ENCODE assay signal across 28 cellular contexts in genomic region chr20:62344782-62345181, GRCh38. TPM values are rescaled to one million over a fixed set of nuclear protein-coding genes. Genes with fewer than 3 reads are reported as not detected.
A peak's percentile ranks its signal among the peaks of the same experiment; 100 is the strongest.
DNase-seq lines count a peak whose midpoint lies in the region; TF ChIP-seq lines count a peak whose summit lies in the region.
"Had no signal": no experiment of that assay in that cellular context is flagged by ENCODE, and none has a peak within 500 bp of the region (broad histone marks: within the 10 kb centered on the region; RNA-seq: fewer than 3 reads in every experiment).

No MANE protein-coding gene starts in this region.

- H4K20me1 ChIP-seq in DOHH2 (ENCODE audit: control insufficient read depth, insufficient read depth, low read depth, low read length), result no peaks in the 10 kb centered on the region

- H3K4me2 ChIP-seq in DOHH2 (ENCODE audit: low read length), result peak overlapping the region; percentile 27
- H3K4me2 ChIP-seq: A549 had no signal

- no peaks in the 10 kb centered on the region for H3K9me2 ChIP-seq in DOHH2 (replicated peaks; ENCODE audit: control insufficient read depth, low read length)

- H3K27ac ChIP-seq in AG04450 (ENCODE audit: low read depth, low read length) (no peak overlapping the region), DOHH2 (ENCODE audit: low read depth, low read length) (peak overlapping the region; percentile 39), prostate gland (no peak overlapping the region)
- H3K27ac ChIP-seq: A549, ascending aorta, pancreas, upper lobe of left lung had no signal

- no peak for TF ChIP-seq POLR2A in prostate gland (IDR thresholded peaks at IDR 0.05)

- CTCF ChIA-PET in AG04450 (lab: Charles Lee), result interaction anchor here (0.9 to 1.5 kb wide), 4 partner anchors 21 to 43 kb away, joined by 3 to 6 read pairs (median 4); no protein-coding TSS in a partner anchor

- H3F3A ChIP-seq in DOHH2 (ENCODE audit: control insufficient read depth, insufficient read depth), result peaks cover 18% of the 10 kb centered on the region

- no peak for TF ChIP-seq CTCF in AG04450 (IDR thresholded peaks at IDR 0.05; ENCODE audit: low read depth, low read length)
- no peak for TF ChIP-seq CTCF in DOHH2 (IDR thresholded peaks at IDR 0.05; ENCODE audit: low read depth, low read length, poor library complexity, severe bottlenecking)
- no peak for TF ChIP-seq CTCF in fibroblast of villous mesenchyme (IDR thresholded peaks at IDR 0.05; ENCODE audit: insufficient read depth, low read depth, low read length)
- no peak for TF ChIP-seq CTCF in prostate gland (IDR thresholded peaks at IDR 0.05)

- H3K36me3 ChIP-seq in DOHH2 (ENCODE audit: control insufficient read depth, low read length) (peaks cover 17% of the 10 kb centered on the region), prostate gland (no peaks in the 10 kb centered on the region)
- H3K36me3 ChIP-seq: BE2C, pancreas had no signal

- peaks cover 37% of the 10 kb centered on the region for H3K4me1 ChIP-seq in DOHH2 (ENCODE audit: control insufficient read depth, low read length)
- no peaks in the 10 kb centered on the region for H3K4me1 ChIP-seq in prostate gland (replicated peaks)
- H3K4me1 ChIP-seq: ascending aorta, BE2C, pancreas, upper lobe of left lung had no signal

- WGBS in prostate gland, result 88% methylated on average over 10 of the region's 10 CpGs

- POLR2A ChIA-PET in AG04450 (lab: Yijun Ruan, JAX), result interaction anchor here (0.5 to 1.5 kb wide), 8 partner anchors 12 to 42 kb away, joined by 3 to 6 read pairs (median 4); partner anchors contain the start of gene RPS21

- no peaks in the 10 kb centered on the region for H3K27me3 ChIP-seq in AG04450 (ENCODE audit: control insufficient read depth, insufficient read depth, low read length)
- H3K27me3 ChIP-seq in DOHH2 (ENCODE audit: control insufficient read depth, low read length), result no peaks in the 10 kb centered on the region
- no peaks in the 10 kb centered on the region for H3K27me3 ChIP-seq in prostate gland (replicated peaks; ENCODE audit: insufficient read depth)
- H3K27me3 ChIP-seq: ascending aorta, BE2C, esophagus muscularis mucosa, pancreas, upper lobe of left lung had no signal

- 0 out of 2 replicates have a peak, but pooled peaks cover 4% of the 10 kb centered on the region for H3K79me2 ChIP-seq in DOHH2 (ENCODE audit: control insufficient read depth, low read length)

- intact Hi-C loops in prostate gland (cut with DNase I), result no loop called here

- H3K9me3 ChIP-seq in AG04450 (ENCODE audit: control insufficient read depth, insufficient read depth, low read length), result peaks cover 11% of the 10 kb centered on the region
- peaks cover 5% of the 10 kb centered on the region; the same call in 1 of the 2 replicates for H3K9me3 ChIP-seq in DOHH2 (ENCODE audit: control insufficient read depth, insufficient read depth, low read length)
- H3K9me3 ChIP-seq in prostate gland, result no peaks in the 10 kb centered on the region
- H3K9me3 ChIP-seq: ascending aorta, BE2C, esophagus muscularis mucosa, pancreas, upper lobe of left lung had no signal

- DNase-seq in AG04450 (ENCODE audit: low read depth, low spot score) (peak; percentile 88), RPMI7951 (ENCODE audit: low read depth) (peak; percentile 48), fibroblast of villous mesenchyme (ENCODE audit: low read depth) (peak; percentile 95), middle frontal gyrus (ENCODE audit: extremely low spot score, low spot score) (no peak), prostate gland (ENCODE audit: low spot score) (no peak), HT-29 (ENCODE audit: low spot score) (no peak)
- no peak for DNase-seq in activated naive CD4-positive, alpha-beta T cell treated with anti-CD3 and anti-CD28 coated beads, Interleukin-2, amount 50 U/mL, for 16 hours
- DNase-seq: activated CD4-positive, alpha-beta T cell treated with anti-CD3 and anti-CD28 coated beads for 1 hour; activated CD8-positive, alpha-beta T cell treated with anti-CD3 and anti-CD28 coated beads for 36 hours; BE2C; caudate nucleus; DMS79 treated with DMSO at 0.1 percent for 48 hours; NCI-H1105 treated with DMSO at 0.1 percent for 48 hours; NCI-H2081; NCI-H345; NCI-H748 treated with DMSO at 0.1 percent for 48 hours; RPMI8226; stimulated activated CD4-positive, alpha-beta T cell treated with anti-CD3 and anti-CD28 coated beads, Interleukin-12 subunit alpha, Interleukin-12 subunit beta, amount 100 ng/mL, for 4 hours; stimulated activated CD4-positive, alpha-beta T cell treated with anti-CD3 and anti-CD28 coated beads, Interleukin-4, amount 100 ng/mL, for 1 hour; T-helper 17 cell; upper lobe of left lung had no signal

- H3K4me3 ChIP-seq in AG04450 (ENCODE audit: low read depth, low read length), result no peak overlapping the region
- H3K4me3 ChIP-seq in DOHH2 (ENCODE audit: low read length), result no peak overlapping the region; the same call in 1 of the 2 replicates
- no peak overlapping the region for H3K4me3 ChIP-seq in fibroblast of villous mesenchyme (ENCODE audit: low read depth, low read length)
- no peak overlapping the region for H3K4me3 ChIP-seq in prostate gland
- H3K4me3 ChIP-seq: A549, ascending aorta, esophagus muscularis mucosa, GM12878, lung, pancreas, upper lobe of left lung had no signal

RNA-seq across cellular contexts. Expression of gene LAMA5, which starts 22.3 kb away (rescaled TPM):
- 1.9 and 3.8 TPM in 2 replicates for polyA plus RNA-seq in AG04450 (2011; rRNA removed)
- 2.8 and 3.5 TPM in 2 replicates for polyA minus RNA-seq in AG04450 (2011; rRNA and poly(A)+ RNA removed)
- total RNA-seq in RPMI7951 (2014; rRNA removed; shearing (Covaris generic)), result 36.6 and 44.8 TPM in 2 replicates
- total RNA-seq in fibroblast of villous mesenchyme (35.1 and 55.3 TPM in 2 replicates), prostate gland (100 to 1,000 TPM; 170 to 272 TPM)
- 286 and 336 TPM in 2 replicates for total RNA-seq in HT-29 (2014; rRNA removed; shearing (Covaris generic))

RNA-seq across cellular contexts. Expression of gene ADRM1, which starts 42.0 kb away (rescaled TPM):
- polyA plus RNA-seq in AG04450 (2011; rRNA removed), result 58.5 and 80.7 TPM in 2 replicates
- 35.2 and 42.5 TPM in 2 replicates for polyA minus RNA-seq in AG04450 (2011; rRNA and poly(A)+ RNA removed)
- 215 and 229 TPM in 2 replicates for total RNA-seq in RPMI7951 (2014; rRNA removed; shearing (Covaris generic))
- total RNA-seq in fibroblast of villous mesenchyme (111 and 138 TPM in 2 replicates), prostate gland (100 to 1,000 TPM; 149 to 207 TPM)
- total RNA-seq in HT-29 (2014; rRNA removed; shearing (Covaris generic)), result 659 and 752 TPM in 2 replicates

RNA-seq across cellular contexts. Expression of gene RPS21, which starts 42.1 kb away (rescaled TPM):
- polyA plus RNA-seq in AG04450 (2011; rRNA removed), result 2,351 and 2,723 TPM in 2 replicates
- polyA minus RNA-seq in AG04450 (2011; rRNA and poly(A)+ RNA removed), result 571 and 680 TPM in 2 replicates
- 2,665 and 2,752 TPM in 2 replicates for total RNA-seq in RPMI7951 (2014; rRNA removed; shearing (Covaris generic))
- 357 and 457 TPM in 2 replicates for total RNA-seq in fibroblast of villous mesenchyme
- 1,000 to 10,000 TPM; 1,506 to 4,377 TPM for total RNA-seq in prostate gland
- total RNA-seq in HT-29 (2014; rRNA removed; shearing (Covaris generic)), result 3,073 and 3,139 TPM in 2 replicates

Comparison
In these comparisons a context has a peak if more than half of its experiments do, and no peak if none do; other contexts are left out.
1. DNase-seq: peak in AG04450 (single experiment), RPMI7951 (single experiment) and fibroblast of villous mesenchyme (single experiment); none in middle frontal gyrus (single experiment), prostate gland (single experiment), HT-29 (single experiment) and activated naive CD4-positive, alpha-beta T cell treated with anti-CD3 and anti-CD28 coated beads, Interleukin-2, amount 50 U/mL, for 16 hours (single experiment).